9 cellular contexts compared by ENCODE assay signal in genomic region chr6:16769131-16769985, GRCh38. TPM values are rescaled to one million over a fixed set of nuclear protein-coding genes. Genes with fewer than 3 reads are reported as not detected.
DNase-seq lines count a peak whose midpoint lies in the region; ATAC-seq, FAIRE-seq and TF ChIP-seq lines count a peak whose summit lies in the region.
"Had no signal": no experiment of that assay in that cellular context is flagged by ENCODE, and none has a peak within 500 bp of the region (broad histone marks: within the 10 kb centered on the region; RNA-seq: fewer than 3 reads in every experiment).

No MANE protein-coding gene starts in this region.

- H3K36me3 ChIP-seq in SK-N-SH (replicated peaks in 1 of 2; ENCODE audit: control insufficient read depth in 1 of 2, insufficient read depth in 2 of 2, low read length in 1 of 2): no peaks in the 10 kb centered on the region

- ATAC-seq in A549 (peak; percentile 82 to 84), HG02759 (IDR thresholded peaks at IDR 0.05; ENCODE audit: unreplicated experiment) (no peak)
- ATAC-seq in activated naive CD4-positive, alpha-beta T cell treated with anti-CD3 and anti-CD28 coated beads, Interleukin-2, amount 50 U/mL, for 72 hours: peak; percentile 65 to 73

- H4K20me1 ChIP-seq in SK-N-SH (ENCODE audit: insufficient read depth): no peaks in the 10 kb centered on the region

- no peak for FAIRE-seq in A549 (lab: Jason Lieb, UNC)
- FAIRE-seq: G401.6 had no signal

- no peaks in the 10 kb centered on the region for H3K9me2 ChIP-seq in SK-N-SH

- peaks cover 58% of the 10 kb centered on the region for H3F3A ChIP-seq in SK-N-SH (replicated peaks; ENCODE audit: insufficient read depth)

- WGBS in A549 (ENCODE audit: missing lambda C conversion rate): 1% methylated on average over 8 of the region's 8 CpGs
- 10% methylated on average over 8 of the region's 8 CpGs for WGBS in SK-N-SH (ENCODE audit: low lambda C conversion rate)

- TF ChIP-seq POLR2A in A549 (IDR thresholded peaks at IDR 0.05; ENCODE audit: low read length): no peak

- no peak for TF ChIP-seq RAD21 in A549 (conservative IDR thresholded peaks at IDR 0.05 in 1 of 2, IDR thresholded peaks at IDR 0.05 in 1 of 2)
- no peak for TF ChIP-seq RAD21 in SK-N-SH (IDR thresholded peaks at IDR 0.05; ENCODE audit: low read length)

- POLR2A ChIA-PET in A549 (lab: Yijun Ruan, JAX): no interaction called here
- POLR2A ChIA-PET in SK-N-SH (lab: Yijun Ruan, JAX): no interaction called here

- no peaks in the 10 kb centered on the region for H3K9me3 Mint-ChIP-seq in activated naive CD4-positive, alpha-beta T cell treated with anti-CD3 and anti-CD28 coated beads, Interleukin-2, amount 50 U/mL, for 72 hours

- H2AFZ ChIP-seq in SK-N-SH (ENCODE audit: low read depth): no peak overlapping the region

- no peak for TF ChIP-seq CTCF in A549 (IDR thresholded peaks at IDR 0.05)
- peak; percentile 29 for TF ChIP-seq CTCF in SK-N-SH (IDR thresholded peaks at IDR 0.05)

- CTCF ChIA-PET in A549 (lab: Yijun Ruan, JAX): interaction anchor here (0.5 to 3.3 kb wide), 8 partner anchors 8 to 437 kb away, joined by 3 to 18 read pairs (median 7); partner anchors contain the start of gene ATXN1
- CTCF ChIA-PET in SK-N-SH (lab: Yijun Ruan, JAX): interaction anchor here (1.8 to 2.4 kb wide), 4 partner anchors 15 to 437 kb away, joined by 6 to 11 read pairs (median 8); no protein-coding TSS in a partner anchor

- no peaks in the 10 kb centered on the region for H3K9me3 ChIP-seq in A549
- H3K9me3 ChIP-seq in SK-N-SH: no peaks in the 10 kb centered on the region

- TF ChIP-seq EP300 in A549 (IDR thresholded peaks at IDR 0.05) (peak; percentile 31 to 70; a peak in 3 of 5 replicates), SK-N-SH (IDR thresholded peaks at IDR 0.05; ENCODE audit: borderline replicate concordance in 1 of 2, low read depth in 1 of 2, low read length in 1 of 2) (peak; percentile 80 to 100)

- peak overlapping the region; percentile 77 for H3K4me2 ChIP-seq in A549
- peak overlapping the region; percentile 48 for H3K4me2 ChIP-seq in SK-N-SH

- H3K27ac Mint-ChIP-seq in activated naive CD4-positive, alpha-beta T cell treated with anti-CD3 and anti-CD28 coated beads, Interleukin-2, amount 50 U/mL, for 72 hours: no peak overlapping the region

- DNase-seq in A549 (ENCODE audit: low read depth in 1 of 2, low spot score in 1 of 2) (peak; percentile 49 to 91), HCEC 1CT (peak; percentile 95), SK-N-SH (no peak), islet precursor cell (peak; percentile 84), hepatic stellate cell (ENCODE audit: low spot score) (no peak)
- peak in 1 of 2 donors; percentile 52 for DNase-seq in activated naive CD4-positive, alpha-beta T cell treated with anti-CD3 and anti-CD28 coated beads, Interleukin-2, amount 50 U/mL, for 72 hours (ENCODE audit: low spot score in 2 of 2)
- peak; percentile 44 for DNase-seq in stimulated activated CD8-positive, alpha-beta memory T cell treated with anti-CD3 and anti-CD28 coated beads, Interleukin-12 subunit alpha, Interleukin-12 subunit beta, amount 100 ng/mL, for 1 hour (ENCODE audit: low read depth)

- H3K9ac ChIP-seq in SK-N-SH: peak overlapping the region; percentile 62

- H3K4me1 ChIP-seq in A549 (peaks cover 58% of the 10 kb centered on the region), SK-N-SH (ENCODE audit: control insufficient read depth in 1 of 2, insufficient read depth in 2 of 2, low read depth in 1 of 2, low read length in 1 of 2) (peaks cover 0 to 47% of the 10 kb centered on the region in 2 experiments)

- no peaks in the 10 kb centered on the region for H3K36me3 Mint-ChIP-seq in activated naive CD4-positive, alpha-beta T cell treated with anti-CD3 and anti-CD28 coated beads, Interleukin-2, amount 50 U/mL, for 72 hours

- H3K4me3 ChIP-seq in A549: peak overlapping the region; percentile 13; the same call in 1 of the 3 replicates
- H3K4me3 ChIP-seq in SK-N-SH (ENCODE audit: low read depth in 2 of 2, low read length in 1 of 2): peak overlapping the region in 1 of 2 experiments; percentile 23; a peak in 1 of 4 replicates

- no peaks in the 10 kb centered on the region for H3K27me3 ChIP-seq in SK-N-SH (ENCODE audit: insufficient read depth)

- peaks cover 15% of the 10 kb centered on the region; the same call in 1 of the 2 replicates for H3K79me2 ChIP-seq in SK-N-SH (ENCODE audit: insufficient read depth)

- H3K27ac ChIP-seq in A549 (peak overlapping the region; percentile 68 to 85), SK-N-SH (ENCODE audit: low read depth in 2 of 2, low read length in 1 of 2) (peak overlapping the region; percentile 90 to 92; a peak in 3 of 4 replicates)

TF ChIP-seq in A549, 52 proteins besides CTCF, POLR2A, EP300 and RAD21 (continues in another document):
- no peak for TF ChIP-seq MAZ (IDR thresholded peaks at IDR 0.05; ENCODE audit: borderline replicate concordance, low read depth, low read length)
- peak; percentile 86 for TF ChIP-seq GATA3 (IDR thresholded peaks at IDR 0.05; ENCODE audit: borderline replicate concordance)
- no peak for TF ChIP-seq CHD2 (IDR thresholded peaks at IDR 0.05; ENCODE audit: low read length, partially characterized antibody)
- TF ChIP-seq, protein P1, sequence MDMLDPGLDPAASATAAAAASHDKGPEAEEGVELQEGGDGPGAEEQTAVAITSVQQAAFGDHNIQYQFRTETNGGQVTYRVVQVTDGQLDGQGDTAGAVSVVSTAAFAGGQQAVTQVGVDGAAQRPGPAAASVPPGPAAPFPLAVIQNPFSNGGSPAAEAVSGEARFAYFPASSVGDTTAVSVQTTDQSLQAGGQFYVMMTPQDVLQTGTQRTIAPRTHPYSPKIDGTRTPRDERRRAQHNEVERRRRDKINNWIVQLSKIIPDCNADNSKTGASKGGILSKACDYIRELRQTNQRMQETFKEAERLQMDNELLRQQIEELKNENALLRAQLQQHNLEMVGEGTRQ (IDR thresholded peaks at IDR 0.05): peak; percentile 33; the same call in 1 of the 2 replicates
- TF ChIP-seq, protein P2, sequence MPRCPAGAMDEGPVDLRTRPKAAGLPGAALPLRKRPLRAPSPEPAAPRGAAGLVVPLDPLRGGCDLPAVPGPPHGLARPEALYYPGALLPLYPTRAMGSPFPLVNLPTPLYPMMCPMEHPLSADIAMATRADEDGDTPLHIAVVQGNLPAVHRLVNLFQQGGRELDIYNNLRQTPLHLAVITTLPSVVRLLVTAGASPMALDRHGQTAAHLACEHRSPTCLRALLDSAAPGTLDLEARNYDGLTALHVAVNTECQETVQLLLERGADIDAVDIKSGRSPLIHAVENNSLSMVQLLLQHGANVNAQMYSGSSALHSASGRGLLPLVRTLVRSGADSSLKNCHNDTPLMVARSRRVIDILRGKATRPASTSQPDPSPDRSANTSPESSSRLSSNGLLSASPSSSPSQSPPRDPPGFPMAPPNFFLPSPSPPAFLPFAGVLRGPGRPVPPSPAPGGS (IDR thresholded peaks at IDR 0.05): no peak
- TF ChIP-seq, protein P3, sequence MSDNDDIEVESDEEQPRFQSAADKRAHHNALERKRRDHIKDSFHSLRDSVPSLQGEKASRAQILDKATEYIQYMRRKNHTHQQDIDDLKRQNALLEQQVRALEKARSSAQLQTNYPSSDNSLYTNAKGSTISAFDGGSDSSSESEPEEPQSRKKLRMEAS (IDR thresholded peaks at IDR 0.05): peak; percentile 14; the same call in 1 of the 2 replicates
- peak; percentile 64 for TF ChIP-seq FOSL2 (IDR thresholded peaks at IDR 0.05)
- TF ChIP-seq FOSL2 (CRISPR knock-in tag; IDR thresholded peaks at IDR 0.05): peak; percentile 84
- no peak for TF ChIP-seq RFX5 (IDR thresholded peaks at IDR 0.05)

TF ChIP-seq in SK-N-SH, 30 proteins besides CTCF, POLR2A, EP300 and RAD21 (continues in another document):
- no peak for TF ChIP-seq RFX5 (IDR thresholded peaks at IDR 0.05; ENCODE audit: low read length)
- no peak for TF ChIP-seq EZH2phosphoT487 (IDR thresholded peaks at IDR 0.05; ENCODE audit: borderline replicate concordance, low read depth)
- TF ChIP-seq TCF12 (IDR thresholded peaks at IDR 0.05): peak; percentile 99
- TF ChIP-seq TEAD4 (IDR thresholded peaks at IDR 0.05; ENCODE audit: borderline replicate concordance, insufficient read depth): peak; percentile 100
- TF ChIP-seq, protein P3 (IDR thresholded peaks at IDR 0.05; ENCODE audit: low read depth): peak; percentile 72
- TF ChIP-seq, protein P1 (IDR thresholded peaks at IDR 0.05; ENCODE audit: borderline replicate concordance, low read depth, low read length): no peak
- peak; percentile 100 for TF ChIP-seq RXRA (IDR thresholded peaks at IDR 0.05; ENCODE audit: borderline replicate concordance, low read depth)
- TF ChIP-seq MXI1 (IDR thresholded peaks at IDR 0.05; ENCODE audit: low read depth, low read length): no peak
- TF ChIP-seq GABPA (IDR thresholded peaks at IDR 0.05; ENCODE audit: low read depth): no peak; the same call in 1 of the 2 replicates
- TF ChIP-seq CHD2 (IDR thresholded peaks at IDR 0.05; ENCODE audit: low read length, partially characterized antibody): no peak
- peak; percentile 89 for TF ChIP-seq MEF2A (IDR thresholded peaks at IDR 0.05; ENCODE audit: borderline replicate concordance, low read depth)
- peak; percentile 65 for TF ChIP-seq ELF1 (IDR thresholded peaks at IDR 0.05)

RNA-seq across cellular contexts. Expression of gene ATXN1, which starts 8.1 kb away (rescaled TPM):
- 8.3 and 10.5 TPM in 2 replicates for polyA plus RNA-seq in A549 (2011; rRNA removed)
- polyA plus RNA-seq in A549 (2012; cell fraction: cytosol; rRNA removed): 1.9 and 3.4 TPM in 2 replicates
- polyA plus RNA-seq in A549 (2012; cell fraction: nucleus; rRNA removed): 4.3 and 4.5 TPM in 2 replicates
- polyA plus RNA-seq in A549 (2017; fragmentation: RNase III; extraction: RNeasy Plus Mini Kit Qiagen cat#74134 plus additional on column Dnase treatment): 2.2 to 3.1 TPM (median 2.9 TPM) in 3 replicates
- 22.8 and 27.3 TPM in 2 replicates for polyA minus RNA-seq in A549 (2011; rRNA and poly(A)+ RNA removed)
- 7.9 and 8.1 TPM in 2 replicates for polyA plus RNA-seq in SK-N-SH (2012; rRNA removed)
- 5.4 and 5.9 TPM in 2 replicates for polyA plus RNA-seq in SK-N-SH (2012; cell fraction: cytosol; rRNA removed)
- 15.5 and 24.6 TPM in 2 replicates for polyA plus RNA-seq in SK-N-SH (2012; cell fraction: nucleus; rRNA removed)
- 10 to 100 TPM; 21.6 to 25.4 TPM for total RNA-seq in activated naive CD4-positive, alpha-beta T cell treated with anti-CD3 and anti-CD28 coated beads, Interleukin-2, amount 50 U/mL, for 72 hours

Comparison
In these comparisons a context has a peak if more than half of its experiments do, and no peak if none do; other contexts are left out.
1. DNase-seq: peak in A549 (2 of 2), HCEC 1CT (single experiment), islet precursor cell (single experiment) and stimulated activated CD8-positive, alpha-beta memory T cell treated with anti-CD3 and anti-CD28 coated beads, Interleukin-12 subunit alpha, Interleukin-12 subunit beta, amount 100 ng/mL, for 1 hour (single experiment); none in SK-N-SH (single experiment) and hepatic stellate cell (single experiment).